ENCODE assay signal across 8 cellular contexts in genomic region chr11:57323503-57324153, GRCh38.
A peak's percentile ranks its signal among the peaks of the same experiment; 100 is the strongest.
DNase-seq lines count a peak whose midpoint lies in the region; ATAC-seq lines count a peak whose summit lies in the region.

No MANE protein-coding gene starts in this region.

- H3K9me3 ChIP-seq in iPS-18c (ENCODE audit: control insufficient read depth, insufficient read depth, low read length) = no peaks in the 10 kb centered on the region
- no peaks in the 10 kb centered on the region for H3K9me3 ChIP-seq in stomach smooth muscle (ENCODE audit: control insufficient read depth in 2 of 2, low read length in 2 of 2)

- peak overlapping the region; percentile 71 to 83 for H3K9ac ChIP-seq in stomach smooth muscle (ENCODE audit: low read length in 2 of 2)

- no peak for DNase-seq in T-helper 1 cell
- no peak for DNase-seq in stimulated activated CD4-positive, alpha-beta T cell treated with anti-CD3 and anti-CD28 coated beads, Interleukin-15, amount 100 ng/mL, for 24 hours

- no peaks in the 10 kb centered on the region for H3K27me3 Mint-ChIP-seq in T-helper 1 cell treated with Interleukin-12 subunit alpha and Interleukin-12 subunit beta and Interleukin-4 antibody, amounts not matched to agents 30 μg/mL and 1 μg/mL, for 36 hours (ENCODE audit: low read depth)
- no peaks in the 10 kb centered on the region for H3K27me3 Mint-ChIP-seq in activated naive CD8-positive, alpha-beta T cell

- H3K9me3 Mint-ChIP-seq in T-helper 1 cell treated with Interleukin-12 subunit alpha and Interleukin-12 subunit beta and Interleukin-4 antibody, amounts not matched to agents 30 μg/mL and 1 μg/mL, for 36 hours = no peaks in the 10 kb centered on the region
- no peaks in the 10 kb centered on the region for H3K9me3 Mint-ChIP-seq in activated naive CD8-positive, alpha-beta T cell (ENCODE audit: low read depth)

- peak overlapping the region; percentile 85 for H3K4me3 Mint-ChIP-seq in T-helper 1 cell treated with Interleukin-12 subunit alpha and Interleukin-12 subunit beta and Interleukin-4 antibody, amounts not matched to agents 30 μg/mL and 1 μg/mL, for 36 hours
- H3K4me3 Mint-ChIP-seq in activated naive CD8-positive, alpha-beta T cell = peak overlapping the region; percentile 86

- peak overlapping the region; percentile 80 for H3K27ac Mint-ChIP-seq in T-helper 1 cell treated with Interleukin-12 subunit alpha and Interleukin-12 subunit beta and Interleukin-4 antibody, amounts not matched to agents 30 μg/mL and 1 μg/mL, for 36 hours
- H3K27ac Mint-ChIP-seq in activated naive CD8-positive, alpha-beta T cell = peak overlapping the region; percentile 81

- H3K36me3 ChIP-seq in stomach smooth muscle (ENCODE audit: control insufficient read depth in 2 of 2, insufficient read depth in 2 of 2, low read length in 2 of 2) = peaks cover 19 to 21% of the 10 kb centered on the region in 2 donors

- peaks cover 53% of the 10 kb centered on the region for H3K4me1 ChIP-seq in stomach smooth muscle (ENCODE audit: control insufficient read depth, insufficient read depth, low read length)

- no peaks in the 10 kb centered on the region for H3K27me3 ChIP-seq in stomach smooth muscle (ENCODE audit: control insufficient read depth in 1 of 2, insufficient read depth in 2 of 2, low read length in 2 of 2)

- H3K36me3 Mint-ChIP-seq in T-helper 1 cell treated with Interleukin-12 subunit alpha and Interleukin-12 subunit beta and Interleukin-4 antibody, amounts not matched to agents 30 μg/mL and 1 μg/mL, for 36 hours (ENCODE audit: low read depth) = peaks cover 34% of the 10 kb centered on the region
- H3K36me3 Mint-ChIP-seq in activated naive CD8-positive, alpha-beta T cell = peaks cover 19% of the 10 kb centered on the region

- peaks cover 46% of the 10 kb centered on the region for H3K4me1 Mint-ChIP-seq in T-helper 1 cell treated with Interleukin-12 subunit alpha and Interleukin-12 subunit beta and Interleukin-4 antibody, amounts not matched to agents 30 μg/mL and 1 μg/mL, for 36 hours (ENCODE audit: low read depth)
- H3K4me1 Mint-ChIP-seq in activated naive CD8-positive, alpha-beta T cell (ENCODE audit: low read depth) = peaks cover 53% of the 10 kb centered on the region

- ATAC-seq in HG02973 (IDR thresholded peaks at IDR 0.05; ENCODE audit: unreplicated experiment) = no peak
- ATAC-seq in GM18511 (IDR thresholded peaks at IDR 0.05; ENCODE audit: unreplicated experiment) = no peak

- H3K27ac ChIP-seq in stomach smooth muscle (ENCODE audit: low read length) = peak overlapping the region; percentile 85

- H3K4me3 ChIP-seq in iPS-18c (ENCODE audit: insufficient read depth, low read depth, low read length) = peak overlapping the region; percentile 78
- peak overlapping the region; percentile 77 to 83 for H3K4me3 ChIP-seq in stomach smooth muscle (ENCODE audit: low read length in 2 of 2)
